Comparison of ENCODE assay signal across 1 cellular context in genomic region chr4:8165374-8165896, GRCh38.
TF ChIP-seq lines count a peak whose summit lies in the region.

No MANE protein-coding gene starts in this region.

TF ChIP-seq in HEK293, 187 proteins besides CTCF, POLR2A, EP300 and RAD21 (continued from another document):
- no peak for TF ChIP-seq ATF2 (tag by site-specific recombination; IDR thresholded peaks at IDR 0.05; ENCODE audit: low read depth)
